Comparison of ENCODE assay signal across 8 cellular contexts in the genomic region with DNA sequence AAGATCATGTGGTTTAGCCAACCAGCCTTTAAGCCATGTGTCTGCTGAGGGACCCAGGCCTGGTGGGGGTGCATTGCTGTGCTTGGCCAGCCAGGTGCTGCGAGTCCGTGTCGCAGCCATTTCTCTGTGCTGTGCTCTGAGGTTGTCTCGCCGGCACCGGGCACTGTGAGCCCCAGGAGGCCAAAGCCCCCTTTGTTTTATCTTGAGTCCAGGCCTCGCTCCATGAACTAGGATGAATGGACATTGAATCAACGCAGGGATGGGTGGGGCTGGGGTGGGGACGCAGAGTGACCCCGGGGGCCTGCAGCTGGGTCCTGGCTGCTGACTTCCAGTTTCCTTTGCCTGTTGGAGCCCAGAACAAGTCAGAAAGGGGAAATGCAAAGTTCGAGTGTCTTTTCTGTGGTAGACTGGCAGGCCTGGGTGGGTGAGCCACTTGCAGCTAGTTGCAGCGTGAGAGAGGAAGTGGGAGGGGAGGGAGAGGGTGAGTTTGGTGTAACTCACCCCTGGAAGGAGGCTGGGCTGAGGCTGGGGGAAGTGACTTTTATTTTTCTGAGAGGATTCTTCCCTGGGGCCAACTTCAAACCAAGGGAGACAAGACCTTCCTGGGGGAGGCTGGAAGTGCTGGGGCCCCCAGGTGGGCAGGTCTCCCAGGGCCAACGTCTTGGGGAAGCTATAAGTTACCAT.
A peak's percentile ranks its signal among the peaks of the same experiment; 100 is the strongest.
DNase-seq lines count a peak whose midpoint lies in the region; ATAC-seq, FAIRE-seq and TF ChIP-seq lines count a peak whose summit lies in the region.

No MANE protein-coding gene starts in this region.

- no peak overlapping the region for H2AFZ ChIP-seq in OCI-LY7 (ENCODE audit: low read length)

- DNase-seq in GM12892 (ENCODE audit: insufficient read length) (peak; percentile 87), OCI-LY7 (ENCODE audit: low spot score) (peak; percentile 96), heart right ventricle (peak; percentile 36 to 78), mucosa of gallbladder (ENCODE audit: low spot score) (no peak), SHP77 (lab: John Stamatoyannopoulos, UW) (no peak)
- DNase-seq in activated T-helper 2 cell treated with anti-CD3 and anti-CD28 coated beads, Interferon-gamma antibody, Interleukin-2, Interleukin-4, amounts not matched to agents 10 μg/mL and 5 μg/mL and 100 μg/mL, durations not matched to agents 14 hours and 24 hours and 36 hours (ENCODE audit: low spot score): peak; percentile 77
- DNase-seq in stimulated activated CD4-positive, alpha-beta T cell treated with anti-CD3 and anti-CD28 coated beads, Interleukin-15, amount 100 ng/mL, for 1 hour (ENCODE audit: low read depth in 1 of 2, low spot score in 1 of 2): peak; percentile 57

- POLR2A ChIA-PET in OCI-LY7 (lab: Charles Lee): interaction anchor here (0.6 to 1.4 kb wide), 8 partner anchors 9 to 1113 kb away, joined by 3 to 10 read pairs (median 5); no protein-coding TSS in a partner anchor

- no TSS peak for BruUV-seq in OCI-LY7 (replicated peaks; lab: Mats Ljungman, UMichigan)

- CTCF ChIA-PET in OCI-LY7 (lab: Charles Lee; ENCODE audit: unreplicated experiment): interaction anchor here (1.0 to 1.3 kb wide), 3 partner anchors 20 to 65 kb away, joined by 3 to 12 read pairs (median 4); no protein-coding TSS in a partner anchor

- H3K4me3 Mint-ChIP-seq in activated T-helper 2 cell treated with anti-CD3 and anti-CD28 coated beads, Interferon-gamma antibody, Interleukin-2, Interleukin-4, amounts not matched to agents 10 μg/mL and 5 μg/mL and 100 μg/mL, durations not matched to agents 14 hours and 24 hours and 36 hours (ENCODE audit: low read depth): peak overlapping the region; percentile 49

- no peak; the same call in 1 of the 2 replicates for TF ChIP-seq POLR2A in GM12892 (IDR thresholded peaks at IDR 0.05; ENCODE audit: low read depth, low read length)

- no peaks in the 10 kb centered on the region for H3K9me2 ChIP-seq in OCI-LY7 (ENCODE audit: insufficient read depth, low read length)

- peak overlapping the region; percentile 74 for H3K4me2 ChIP-seq in OCI-LY7 (ENCODE audit: low read length)

- no peaks in the 10 kb centered on the region for H3K27me3 Mint-ChIP-seq in activated T-helper 2 cell treated with anti-CD3 and anti-CD28 coated beads, Interferon-gamma antibody, Interleukin-2, Interleukin-4, amounts not matched to agents 10 μg/mL and 5 μg/mL and 100 μg/mL, durations not matched to agents 14 hours and 24 hours and 36 hours (ENCODE audit: low read depth)

- H3K4me3 ChIP-seq in OCI-LY7 (ENCODE audit: low read depth, low read length, poor library complexity, severe bottlenecking): peak overlapping the region; percentile 52
- peak overlapping the region in 1 of 10 donors; percentile 17 for H3K4me3 ChIP-seq in heart right ventricle

- intact Hi-C loops in OCI-LY7 (cut with micrococcal nuclease; ENCODE audit: unreplicated experiment): loop anchor here (1.0 to 10.0 kb wide), 5 partner anchors 13 to 1269 kb away; partner anchors contain the start of gene UBALD2
- intact Hi-C loops in activated T-helper 2 cell treated with anti-CD3 and anti-CD28 coated beads, Interferon-gamma antibody, Interleukin-2, Interleukin-4, amounts not matched to agents 10 μg/mL and 5 μg/mL and 100 μg/mL, durations not matched to agents 14 hours and 24 hours and 36 hours (cut with micrococcal nuclease): loop anchor here (1.0 kb wide), 1 partner anchor 8 kb away; no protein-coding TSS in a partner anchor
- intact Hi-C loops in heart right ventricle (cut with DNase I): no loop called here

- H3K27ac Mint-ChIP-seq in activated T-helper 2 cell treated with anti-CD3 and anti-CD28 coated beads, Interferon-gamma antibody, Interleukin-2, Interleukin-4, amounts not matched to agents 10 μg/mL and 5 μg/mL and 100 μg/mL, durations not matched to agents 14 hours and 24 hours and 36 hours: peak overlapping the region; percentile 80

- peaks cover 97% of the 10 kb centered on the region for H3K4me1 ChIP-seq in OCI-LY7 (ENCODE audit: insufficient read depth, low read length, poor library complexity, severe bottlenecking)
- H3K4me1 ChIP-seq in heart right ventricle: peaks cover 25 to 94% (median 86%) of the 10 kb centered on the region in 9 donors

- H3K9me3 Mint-ChIP-seq in activated T-helper 2 cell treated with anti-CD3 and anti-CD28 coated beads, Interferon-gamma antibody, Interleukin-2, Interleukin-4, amounts not matched to agents 10 μg/mL and 5 μg/mL and 100 μg/mL, durations not matched to agents 14 hours and 24 hours and 36 hours: no peaks in the 10 kb centered on the region

- peaks cover 66% of the 10 kb centered on the region for H3K4me1 Mint-ChIP-seq in activated T-helper 2 cell treated with anti-CD3 and anti-CD28 coated beads, Interferon-gamma antibody, Interleukin-2, Interleukin-4, amounts not matched to agents 10 μg/mL and 5 μg/mL and 100 μg/mL, durations not matched to agents 14 hours and 24 hours and 36 hours (ENCODE audit: low read depth)

- peaks cover 63% of the 10 kb centered on the region for H3K36me3 Mint-ChIP-seq in activated T-helper 2 cell treated with anti-CD3 and anti-CD28 coated beads, Interferon-gamma antibody, Interleukin-2, Interleukin-4, amounts not matched to agents 10 μg/mL and 5 μg/mL and 100 μg/mL, durations not matched to agents 14 hours and 24 hours and 36 hours (ENCODE audit: low read depth)

- WGBS in heart right ventricle, 2 donors: 42 to 64% methylated on average over 13 of the region's 13 CpGs

- no peaks in the 10 kb centered on the region; the same call in 1 of the 2 replicates for H4K20me1 ChIP-seq in OCI-LY7 (ENCODE audit: insufficient read depth, low read length)

- peaks cover 69% of the 10 kb centered on the region for H3K36me3 ChIP-seq in OCI-LY7 (ENCODE audit: insufficient read depth, low read length)
- H3K36me3 ChIP-seq in heart right ventricle: peaks cover 0 to 6% (median 0%) of the 10 kb centered on the region in 9 donors

- H3K27ac ChIP-seq in OCI-LY7 (ENCODE audit: low read depth, low read length, poor library complexity, severe bottlenecking) (peak overlapping the region; percentile 95), heart right ventricle (peak overlapping the region in 9 of 10 donors; percentile 16 to 93 (median 62))

- ATAC-seq in HG02678 (IDR thresholded peaks at IDR 0.05; ENCODE audit: unreplicated experiment) (peak; percentile 61), heart right ventricle (peak; percentile 38 to 83 (median 72))

- H3K79me2 ChIP-seq in OCI-LY7 (ENCODE audit: insufficient read depth, low read depth, low read length): peaks cover 96% of the 10 kb centered on the region

- H3K9me3 ChIP-seq in OCI-LY7 (ENCODE audit: low read length): no peaks in the 10 kb centered on the region
- H3K9me3 ChIP-seq in heart right ventricle: no peaks in the 10 kb centered on the region

- no peak for TF ChIP-seq CTCF in OCI-LY7 (conservative IDR thresholded peaks at IDR 0.05; ENCODE audit: low read length)
- TF ChIP-seq CTCF in heart right ventricle (IDR thresholded peaks at IDR 0.05): no peak

- no peaks in the 10 kb centered on the region for H3K27me3 ChIP-seq in heart right ventricle

- FAIRE-seq in GM12892 (lab: Jason Lieb, UNC): peak; percentile 87

Comparison
In these comparisons a context has a peak if more than half of its experiments do, and no peak if none do; other contexts are left out.
1. DNase-seq: peak in GM12892 (single experiment), OCI-LY7 (single experiment), activated T-helper 2 cell treated with anti-CD3 and anti-CD28 coated beads, Interferon-gamma antibody, Interleukin-2, Interleukin-4, amounts not matched to agents 10 μg/mL and 5 μg/mL and 100 μg/mL, durations not matched to agents 14 hours and 24 hours and 36 hours (single experiment), heart right ventricle (2 of 2) and stimulated activated CD4-positive, alpha-beta T cell treated with anti-CD3 and anti-CD28 coated beads, Interleukin-15, amount 100 ng/mL, for 1 hour (2 of 2); none in mucosa of gallbladder (single experiment) and SHP77 (0 of 2).
2. intact Hi-C loops: an anchor here in OCI-LY7 (1.0 to 10.0 kb wide) and activated T-helper 2 cell treated with anti-CD3 and anti-CD28 coated beads, Interferon-gamma antibody, Interleukin-2, Interleukin-4, amounts not matched to agents 10 μg/mL and 5 μg/mL and 100 μg/mL, durations not matched to agents 14 hours and 24 hours and 36 hours (1.0 kb wide); none called in heart right ventricle.